8 cellular contexts compared by ENCODE assay signal in the genomic region with DNA sequence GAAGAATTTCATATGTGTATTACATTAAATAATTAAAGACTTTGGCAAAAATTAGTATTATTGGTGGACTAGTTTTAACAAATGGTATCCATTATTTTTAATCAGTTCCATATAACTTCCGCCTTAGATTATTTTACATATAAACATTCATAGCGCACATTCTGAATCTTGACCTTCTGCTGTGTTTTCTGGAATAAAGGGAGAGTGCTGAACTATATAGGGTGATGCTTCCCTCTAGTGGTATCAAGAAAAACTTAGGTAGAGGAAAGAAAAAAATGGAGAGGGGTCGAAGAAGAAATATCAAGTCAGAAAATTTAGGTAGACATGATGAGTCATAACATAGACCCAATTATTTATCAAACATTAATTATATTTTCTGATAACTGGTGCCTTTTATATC.
A peak's percentile ranks its signal among the peaks of the same experiment; 100 is the strongest.
DNase-seq lines count a peak whose midpoint lies in the region; ATAC-seq, FAIRE-seq and TF ChIP-seq lines count a peak whose summit lies in the region.
"Had no signal": no experiment of that assay in that cellular context is flagged by ENCODE, and none has a peak within 500 bp of the region (broad histone marks: within the 10 kb centered on the region; RNA-seq: fewer than 3 reads in every experiment).

No MANE protein-coding gene starts in this region.

- WGBS in GM12878 (ENCODE audit: insufficient coverage, insufficient replicate concordance, low lambda C conversion rate, missing lambda C conversion rate) = 38% methylated on average over 3 of the region's 3 CpGs

- H3K27ac Mint-ChIP-seq in stimulated activated naive CD8-positive, alpha-beta T cell treated with anti-CD3 and anti-CD28 coated beads, Interleukin-15, amount 100 ng/mL, for 72 hours = no peak overlapping the region
- no peak overlapping the region for H3K27ac Mint-ChIP-seq in activated naive CD4-positive, alpha-beta T cell treated with anti-CD3 and anti-CD28 coated beads, Interleukin-2, amount 50 U/mL, for 72 hours
- H3K27ac Mint-ChIP-seq: naive B cell had no signal

- H3K4me1 ChIP-seq in GM12878 (ENCODE audit: control insufficient read depth, insufficient read depth, low read length) (no peaks in the 10 kb centered on the region), left lung (peaks cover 0 to 3% of the 10 kb centered on the region in 2 donors)

- TF ChIP-seq RAD21 in GM12878 (IDR thresholded peaks at IDR 0.05; ENCODE audit: insufficient read depth, low read depth, low read length) = peak; percentile 56

- H3K27me3 Mint-ChIP-seq in stimulated activated naive CD8-positive, alpha-beta T cell treated with anti-CD3 and anti-CD28 coated beads, Interleukin-15, amount 100 ng/mL, for 72 hours = no peaks in the 10 kb centered on the region
- H3K27me3 Mint-ChIP-seq: naive B cell had no signal

- H4K20me1 ChIP-seq in GM12878 (ENCODE audit: control insufficient read depth, insufficient read depth) = no peaks in the 10 kb centered on the region

- H3K27me3 ChIP-seq in GM12878 (replicated peaks in 1 of 2; ENCODE audit: control insufficient read depth in 2 of 2, insufficient read depth in 2 of 2, low read length in 1 of 2) (no peaks in the 10 kb centered on the region), left lung (no peaks in the 10 kb centered on the region)

- peak; percentile 15 to 32 (median 26); a peak in 4 of 6 replicates for TF ChIP-seq CTCF in GM12878 (IDR thresholded peaks at IDR 0.05 in 2 of 3, conservative IDR thresholded peaks at IDR 0.05 in 1 of 3; ENCODE audit: control insufficient read depth in 2 of 3, extremely low read depth in 1 of 3, insufficient read depth in 1 of 3, low read depth in 3 of 3, low read length in 3 of 3)
- TF ChIP-seq CTCF in left lung (IDR thresholded peaks at IDR 0.05) = peak in 1 of 2 donors; percentile 38

- RAD21 ChIA-PET in GM12878 (lab: Charles Lee; ENCODE audit: unreplicated experiment) = no interaction called here

- POLR2A ChIA-PET in GM12878 (lab: Charles Lee) = no interaction called here

- no peaks in the 10 kb centered on the region for H3K36me3 Mint-ChIP-seq in activated naive CD4-positive, alpha-beta T cell treated with anti-CD3 and anti-CD28 coated beads, Interleukin-2, amount 50 U/mL, for 72 hours
- H3K36me3 Mint-ChIP-seq: naive B cell had no signal

- BruUV-seq in GM12878 (replicated peaks; lab: Mats Ljungman, UMichigan) = no TSS peak

- no peaks in the 10 kb centered on the region for H3K9me3 Mint-ChIP-seq in stimulated activated naive CD8-positive, alpha-beta T cell treated with anti-CD3 and anti-CD28 coated beads, Interleukin-15, amount 100 ng/mL, for 72 hours
- no peaks in the 10 kb centered on the region for H3K9me3 Mint-ChIP-seq in activated naive CD4-positive, alpha-beta T cell treated with anti-CD3 and anti-CD28 coated beads, Interleukin-2, amount 50 U/mL, for 72 hours

- no peak overlapping the region for H3K4me2 ChIP-seq in GM12878 (ENCODE audit: control insufficient read depth, insufficient read depth)

- H3K36me3 ChIP-seq in GM12878 (ENCODE audit: control insufficient read depth in 2 of 2, insufficient read depth in 2 of 2, low read length in 1 of 2) = no peaks in the 10 kb centered on the region
- no peaks in the 10 kb centered on the region for H3K36me3 ChIP-seq in left lung

- H3K4me3 ChIP-seq in GM12878 = no peak overlapping the region
- H3K4me3 ChIP-seq in left lung = no peak overlapping the region

- CTCF ChIA-PET in GM12878 (lab: Yijun Ruan, JAX) = interaction anchor here (1.2 kb wide), 1 partner anchor 15 kb away, joined by 3 read pairs; no protein-coding TSS in a partner anchor

- DNase-seq in NCI-H1417 treated with DMSO at 0.1 percent for 48 hours (lab: John Stamatoyannopoulos, UW) (peak; percentile 23), GM12878 (ENCODE audit: low read depth, low spot score) (no peak), left lung (no peak)
- DNase-seq in stimulated activated naive CD8-positive, alpha-beta T cell treated with anti-CD3 and anti-CD28 coated beads, Interleukin-15, amount 100 ng/mL, for 72 hours = no peak
- DNase-seq in activated naive CD4-positive, alpha-beta T cell treated with anti-CD3 and anti-CD28 coated beads, Interleukin-2, amount 50 U/mL, for 72 hours (ENCODE audit: low spot score in 2 of 2) = no peak
- DNase-seq: naive B cell had no signal

- H3K9me3 ChIP-seq in GM12878 (replicated peaks; ENCODE audit: control insufficient read depth, insufficient read depth, low read length) = no peaks in the 10 kb centered on the region
- H3K9me3 ChIP-seq in left lung = no peaks in the 10 kb centered on the region

- in situ Hi-C loops in GM12878 (cut with MboI) = no loop called here

- no peak overlapping the region for H3K4me3 Mint-ChIP-seq in stimulated activated naive CD8-positive, alpha-beta T cell treated with anti-CD3 and anti-CD28 coated beads, Interleukin-15, amount 100 ng/mL, for 72 hours
- H3K4me3 Mint-ChIP-seq: naive B cell had no signal

- no peak overlapping the region for H3K9ac ChIP-seq in GM12878 (ENCODE audit: control insufficient read depth, insufficient read depth, low read length)

- ATAC-seq in GM18868 (IDR thresholded peaks at IDR 0.05; ENCODE audit: unreplicated experiment) (peak; percentile 65), GM12878 (0 out of 3 replicates have a peak, but pooled peaks have one; percentile 28), left lung (peak; percentile 70), GM18511 (IDR thresholded peaks at IDR 0.05; ENCODE audit: unreplicated experiment) (no peak)
- ATAC-seq in stimulated activated naive CD8-positive, alpha-beta T cell treated with anti-CD3 and anti-CD28 coated beads, Interleukin-15, amount 100 ng/mL, for 72 hours = no peak
- ATAC-seq in activated naive CD4-positive, alpha-beta T cell treated with anti-CD3 and anti-CD28 coated beads, Interleukin-2, amount 50 U/mL, for 72 hours = no peak

- TF ChIP-seq EP300 in GM12878 (IDR thresholded peaks at IDR 0.05; ENCODE audit: borderline replicate concordance in 1 of 2, control insufficient read depth in 1 of 2, low read depth in 2 of 2, low read length in 2 of 2) = no peak

- no peaks in the 10 kb centered on the region for H3K79me2 ChIP-seq in GM12878 (ENCODE audit: control insufficient read depth, insufficient read depth, low read length)

- no peak for TF ChIP-seq POLR2A in GM12878 (IDR thresholded peaks at IDR 0.05; ENCODE audit: low read depth, low read length)

- H3K27ac ChIP-seq in GM12878 (ENCODE audit: control insufficient read depth, insufficient read depth) = no peak overlapping the region
- no peak overlapping the region for H3K27ac ChIP-seq in left lung

- H2AFZ ChIP-seq in GM12878 (ENCODE audit: control insufficient read depth, low read depth, low read length) = no peak overlapping the region

- SMC1A ChIA-PET in GM12878 (lab: Charles Lee; ENCODE audit: uncharacterized antibody, unreplicated experiment) = no interaction called here

- FAIRE-seq in GM12878 (lab: Jason Lieb, UNC) = no peak

- H3K4me1 Mint-ChIP-seq in stimulated activated naive CD8-positive, alpha-beta T cell treated with anti-CD3 and anti-CD28 coated beads, Interleukin-15, amount 100 ng/mL, for 72 hours = no peaks in the 10 kb centered on the region
- H3K4me1 Mint-ChIP-seq: naive B cell had no signal

- intact Hi-C loops in GM12878 (cut with micrococcal nuclease; ENCODE audit: unreplicated experiment) (loop anchor here (1.0 kb wide), 1 partner anchor 124 kb away; no protein-coding TSS in a partner anchor), left lung (cut with DNase I) (no loop called here)

TF ChIP-seq in GM12878, 131 proteins besides CTCF, POLR2A, EP300 and RAD21:
- TF ChIP-seq RELA (IDR thresholded peaks at IDR 0.05; ENCODE audit: borderline replicate concordance, partially characterized antibody) (no peak), SMC3 (IDR thresholded peaks at IDR 0.05; ENCODE audit: borderline replicate concordance, low read length) (peak; percentile 19; the same call in 1 of the 2 replicates), HDGF (IDR thresholded peaks at IDR 0.05) (no peak)
- TF ChIP-seq, protein P1, sequence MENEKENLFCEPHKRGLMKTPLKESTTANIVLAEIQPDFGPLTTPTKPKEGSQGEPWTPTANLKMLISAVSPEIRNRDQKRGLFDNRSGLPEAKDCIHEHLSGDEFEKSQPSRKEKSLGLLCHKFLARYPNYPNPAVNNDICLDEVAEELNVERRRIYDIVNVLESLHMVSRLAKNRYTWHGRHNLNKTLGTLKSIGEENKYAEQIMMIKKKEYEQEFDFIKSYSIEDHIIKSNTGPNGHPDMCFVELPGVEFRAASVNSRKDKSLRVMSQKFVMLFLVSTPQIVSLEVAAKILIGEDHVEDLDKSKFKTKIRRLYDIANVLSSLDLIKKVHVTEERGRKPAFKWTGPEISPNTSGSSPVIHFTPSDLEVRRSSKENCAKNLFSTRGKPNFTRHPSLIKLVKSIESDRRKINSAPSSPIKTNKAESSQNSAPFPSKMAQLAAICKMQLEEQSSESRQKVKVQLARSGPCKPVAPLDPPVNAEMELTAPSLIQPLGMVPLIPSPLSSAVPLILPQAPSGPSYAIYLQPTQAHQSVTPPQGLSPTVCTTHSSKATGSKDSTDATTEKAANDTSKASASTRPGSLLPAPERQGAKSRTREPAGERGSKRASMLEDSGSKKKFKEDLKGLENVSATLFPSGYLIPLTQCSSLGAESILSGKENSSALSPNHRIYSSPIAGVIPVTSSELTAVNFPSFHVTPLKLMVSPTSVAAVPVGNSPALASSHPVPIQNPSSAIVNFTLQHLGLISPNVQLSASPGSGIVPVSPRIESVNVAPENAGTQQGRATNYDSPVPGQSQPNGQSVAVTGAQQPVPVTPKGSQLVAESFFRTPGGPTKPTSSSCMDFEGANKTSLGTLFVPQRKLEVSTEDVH (IDR thresholded peaks at IDR 0.05; ENCODE audit: low read depth, partially characterized antibody) = no peak

Comparison
In these comparisons a context has a peak if more than half of its experiments do, and no peak if none do; other contexts are left out.
1. ATAC-seq: peak in GM18868 (single experiment), GM12878 (single experiment) and left lung (single experiment); none in GM18511 (single experiment), stimulated activated naive CD8-positive, alpha-beta T cell treated with anti-CD3 and anti-CD28 coated beads, Interleukin-15, amount 100 ng/mL, for 72 hours (single experiment) and activated naive CD4-positive, alpha-beta T cell treated with anti-CD3 and anti-CD28 coated beads, Interleukin-2, amount 50 U/mL, for 72 hours (0 of 2).